Comparison of ENCODE assay signal across 8 cellular contexts in the genomic region with DNA sequence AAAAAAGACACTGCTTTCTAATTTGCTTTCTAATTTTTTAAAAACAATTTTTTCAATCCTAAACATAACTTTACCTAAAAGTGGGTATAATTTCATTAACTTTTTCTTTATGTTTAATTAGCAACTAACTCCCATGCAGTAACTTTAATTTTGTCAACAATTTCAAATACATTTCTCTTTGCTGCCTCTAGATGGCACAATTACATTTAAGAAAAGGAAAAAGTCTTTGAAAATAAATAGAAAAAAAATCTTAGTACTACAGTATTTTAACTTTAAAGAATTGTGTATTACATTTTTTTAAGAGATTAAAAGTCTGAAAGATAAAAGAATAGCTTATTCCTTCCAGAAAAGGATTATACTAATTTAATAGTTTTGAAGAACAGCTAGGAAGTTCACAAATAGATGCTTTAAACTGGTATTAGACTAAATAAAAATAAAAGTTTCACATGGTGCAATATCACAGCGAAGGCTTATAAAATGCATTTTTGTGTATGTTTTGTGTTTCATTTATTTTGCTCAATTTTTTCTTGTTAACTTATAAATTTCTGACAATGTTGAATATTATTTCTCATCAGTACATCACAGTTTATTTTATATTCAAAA.
DNase-seq lines count a peak whose midpoint lies in the region; ATAC-seq and TF ChIP-seq lines count a peak whose summit lies in the region.

No MANE protein-coding gene starts in this region.

- WGBS in SK-N-SH (ENCODE audit: low lambda C conversion rate), result 91% methylated on average over 1 of the region's 1 CpG

- CTCF ChIA-PET in SK-N-SH (lab: Yijun Ruan, JAX), result interaction anchor here (0.6 to 4.0 kb wide), 40 partner anchors 9 to 621 kb away, joined by 3 to 32 read pairs (median 4); no protein-coding TSS in a partner anchor

- H4K20me1 ChIP-seq in SK-N-SH (ENCODE audit: insufficient read depth), result no peaks in the 10 kb centered on the region

- TF ChIP-seq RAD21 in SK-N-SH (IDR thresholded peaks at IDR 0.05; ENCODE audit: low read length), result peak; percentile 59

- peak; percentile 79 for TF ChIP-seq CTCF in SK-N-SH (IDR thresholded peaks at IDR 0.05)
- TF ChIP-seq CTCF in fibroblast of pulmonary artery (IDR thresholded peaks at IDR 0.05; ENCODE audit: low read length, missing control alignments), result peak; percentile 48
- TF ChIP-seq CTCF in type B pancreatic cell (conservative IDR thresholded peaks at IDR 0.05), result peak; percentile 86

- H3K9ac ChIP-seq in SK-N-SH, result no peak overlapping the region

- no peak overlapping the region for H3K4me3 Mint-ChIP-seq in type B pancreatic cell

- H3K4me3 ChIP-seq in SK-N-SH (ENCODE audit: low read depth in 2 of 2, low read length in 1 of 2) (no peak overlapping the region), fibroblast of pulmonary artery (replicated peaks; ENCODE audit: low read depth, low read length) (no peak overlapping the region)

- H3K27me3 Mint-ChIP-seq in type B pancreatic cell, result no peaks in the 10 kb centered on the region

- H3K36me3 Mint-ChIP-seq in type B pancreatic cell, result peaks cover 11% of the 10 kb centered on the region

- no peak for TF ChIP-seq EP300 in SK-N-SH (IDR thresholded peaks at IDR 0.05; ENCODE audit: borderline replicate concordance in 1 of 2, low read depth in 1 of 2, low read length in 1 of 2)

- no peaks in the 10 kb centered on the region for H3K79me2 ChIP-seq in SK-N-SH (ENCODE audit: insufficient read depth)

- no peak overlapping the region for H3K27ac Mint-ChIP-seq in type B pancreatic cell

- POLR2A ChIA-PET in SK-N-SH (lab: Yijun Ruan, JAX), result no interaction called here

- no peaks in the 10 kb centered on the region for H3K4me1 Mint-ChIP-seq in type B pancreatic cell (ENCODE audit: unreplicated experiment)

- DNase-seq in SK-N-SH, result no peak
- peak; percentile 39 for DNase-seq in OCI-M1 (lab: John Stamatoyannopoulos, UW)
- peak; percentile 36 for DNase-seq in fibroblast of pulmonary artery (ENCODE audit: low read depth)
- DNase-seq in type B pancreatic cell (ENCODE audit: extremely low spot score, unreplicated experiment), result no peak
- DNase-seq in NK-92 (lab: John Stamatoyannopoulos, UW; ENCODE audit: unreplicated experiment), result no peak
- no peak for DNase-seq in HK-2 (ENCODE audit: unreplicated experiment)
- DNase-seq in posterior vena cava (ENCODE audit: low spot score), result no peak

- no peak overlapping the region for H3K27ac ChIP-seq in SK-N-SH (ENCODE audit: low read depth in 2 of 2, low read length in 1 of 2)

- H3F3A ChIP-seq in SK-N-SH (replicated peaks; ENCODE audit: insufficient read depth), result peaks cover 4% of the 10 kb centered on the region

- no peak overlapping the region for H3K4me2 ChIP-seq in SK-N-SH

- no peak for ATAC-seq in SK-N-SH treated with all-trans-retinoic acid at 6 μM for 48 hours

- peaks cover 13 to 20% of the 10 kb centered on the region in 2 experiments for H3K36me3 ChIP-seq in SK-N-SH (replicated peaks in 1 of 2; ENCODE audit: control insufficient read depth in 1 of 2, insufficient read depth in 2 of 2, low read length in 1 of 2)

- no peaks in the 10 kb centered on the region for H3K9me3 ChIP-seq in SK-N-SH

- intact Hi-C loops in posterior vena cava (cut with DNase I), result no loop called here

- no peaks in the 10 kb centered on the region for H3K4me1 ChIP-seq in SK-N-SH (ENCODE audit: control insufficient read depth in 1 of 2, insufficient read depth in 2 of 2, low read depth in 1 of 2, low read length in 1 of 2)

- no peaks in the 10 kb centered on the region for H3K9me2 ChIP-seq in SK-N-SH

- no peaks in the 10 kb centered on the region for H3K9me3 Mint-ChIP-seq in type B pancreatic cell

- H2AFZ ChIP-seq in SK-N-SH (ENCODE audit: low read depth), result no peak overlapping the region

- no peaks in the 10 kb centered on the region for H3K27me3 ChIP-seq in SK-N-SH (ENCODE audit: insufficient read depth)

TF ChIP-seq in SK-N-SH, 30 proteins besides CTCF, POLR2A, EP300 and RAD21:
- TF ChIP-seq SMC3 (IDR thresholded peaks at IDR 0.05; ENCODE audit: low read depth, low read length) (peak; percentile 15; the same call in 1 of the 2 replicates), NFIC (IDR thresholded peaks at IDR 0.05; ENCODE audit: borderline replicate concordance) (no peak)

TF ChIP-seq in SK-N-SH treated with all-trans-retinoic acid at 6 μM for 48 hours, 23 proteins besides CTCF, POLR2A, EP300 and RAD21:
- no peak for TF ChIP-seq ZFP30 (CRISPR knock-in tag; IDR thresholded peaks at IDR 0.05)
- TF ChIP-seq BACH2 (CRISPR knock-in tag; IDR thresholded peaks at IDR 0.05; ENCODE audit: borderline replicate concordance), result no peak

Comparison
In these comparisons a context has a peak if more than half of its experiments do, and no peak if none do; other contexts are left out.
1. DNase-seq: peak in OCI-M1 (single experiment) and fibroblast of pulmonary artery (single experiment); none in SK-N-SH (single experiment), type B pancreatic cell (single experiment), NK-92 (single experiment), HK-2 (single experiment) and posterior vena cava (single experiment).
2. Peak in every context shown above with its lines, with median percentiles within 50 percentile points of each other: CTCF ChIP-seq.